ENCODE assay signal across 8 cellular contexts in genomic region chr20:44746367-44747165, GRCh38. TPM values are rescaled to one million over a fixed set of nuclear protein-coding genes. Genes with fewer than 3 reads are reported as not detected.
A peak's percentile ranks its signal among the peaks of the same experiment; 100 is the strongest.
DNase-seq lines count a peak whose midpoint lies in the region; ATAC-seq and TF ChIP-seq lines count a peak whose summit lies in the region.

No MANE protein-coding gene starts in this region.

- peaks cover 9% of the 10 kb centered on the region for H3K4me1 Mint-ChIP-seq in activated CD4-positive, alpha-beta T cell treated with anti-CD3 and anti-CD28 coated beads, Interleukin-2, amount 10 ng/mL, durations not matched to agents 7 days and 5 days

- POLR2A ChIA-PET in activated CD4-positive, alpha-beta T cell treated with anti-CD3 and anti-CD28 coated beads, Interleukin-2, amount 10 ng/mL, durations not matched to agents 7 days and 5 days (lab: Charles Lee) = no interaction called here

- CTCF ChIA-PET in activated CD4-positive, alpha-beta T cell treated with anti-CD3 and anti-CD28 coated beads, Interleukin-2, amount 10 ng/mL, durations not matched to agents 7 days and 5 days (lab: Charles Lee) = interaction anchor here (1.4 to 1.8 kb wide), 5 partner anchors 9 to 90 kb away, joined by 3 to 6 read pairs (median 5); no protein-coding TSS in a partner anchor

- H3K27me3 Mint-ChIP-seq in activated CD4-positive, alpha-beta T cell treated with anti-CD3 and anti-CD28 coated beads, Interleukin-2, amount 10 ng/mL, durations not matched to agents 7 days and 5 days = peaks cover 33% of the 10 kb centered on the region

- DNase-seq in activated CD4-positive, alpha-beta T cell treated with anti-CD3 and anti-CD28 coated beads, Interleukin-2, amount 10 ng/mL, durations not matched to agents 7 days and 5 days = no peak
- DNase-seq in activated CD4-positive, alpha-beta T cell treated with anti-CD3 and anti-CD28 coated beads, Interleukin-2, amount 50 U/mL, for 48 hours = no peak
- DNase-seq in thyroid gland = peak; percentile 67 to 69
- no peak for DNase-seq in activated effector memory CD4-positive, alpha-beta T cell treated with Interleukin-2 at 50 U/mL for 16 hours
- no peak for DNase-seq in stimulated activated CD4-positive, alpha-beta T cell treated with anti-CD3 and anti-CD28 coated beads, Interleukin-4, amount 100 ng/mL, for 1 hour

- H3K4me1 ChIP-seq in iPS-18a (ENCODE audit: control insufficient read depth, low read depth, low read length) (peaks cover 9% of the 10 kb centered on the region), thyroid gland (peaks cover 18 to 27% of the 10 kb centered on the region in 2 donors)

- no peak overlapping the region for H3K27ac Mint-ChIP-seq in activated CD4-positive, alpha-beta T cell treated with anti-CD3 and anti-CD28 coated beads, Interleukin-2, amount 10 ng/mL, durations not matched to agents 7 days and 5 days

- H3K9me3 ChIP-seq in iPS-18a (ENCODE audit: control insufficient read depth, low read depth, low read length) = no peaks in the 10 kb centered on the region
- no peaks in the 10 kb centered on the region for H3K9me3 ChIP-seq in thyroid gland

- no peak for TF ChIP-seq POLR2A in thyroid gland (IDR thresholded peaks at IDR 0.05)

- H3K27ac ChIP-seq in iPS-18a (ENCODE audit: low read length) (no peak overlapping the region), thyroid gland (peak overlapping the region; percentile 27 to 82 (median 74))

- ATAC-seq in GM19452 (IDR thresholded peaks at IDR 0.05; ENCODE audit: unreplicated experiment) = no peak

- peak overlapping the region; percentile 4 for H3K9ac ChIP-seq in iPS-18a (ENCODE audit: low read length)

- H3K27me3 ChIP-seq in iPS-18a (ENCODE audit: control insufficient read depth, insufficient read depth, low read length) (peaks cover 46% of the 10 kb centered on the region), thyroid gland (no peaks in the 10 kb centered on the region)

- intact Hi-C loops in thyroid gland (cut with DNase I) = loop anchor here (5.0 kb wide), 1 partner anchor 121 kb away; no protein-coding TSS in a partner anchor

- WGBS in thyroid gland, 2 donors = 27 to 35% methylated on average over 9 to 12 of the region's 12 CpGs

- H3K36me3 ChIP-seq in iPS-18a (ENCODE audit: control insufficient read depth, low read depth, low read length) = no peaks in the 10 kb centered on the region
- no peaks in the 10 kb centered on the region for H3K36me3 ChIP-seq in thyroid gland

- H3K9me3 Mint-ChIP-seq in activated CD4-positive, alpha-beta T cell treated with anti-CD3 and anti-CD28 coated beads, Interleukin-2, amount 10 ng/mL, durations not matched to agents 7 days and 5 days = no peaks in the 10 kb centered on the region

- no peaks in the 10 kb centered on the region for H3K36me3 Mint-ChIP-seq in activated CD4-positive, alpha-beta T cell treated with anti-CD3 and anti-CD28 coated beads, Interleukin-2, amount 10 ng/mL, durations not matched to agents 7 days and 5 days (ENCODE audit: low read depth)

- peak overlapping the region; percentile 45 for H3K4me3 ChIP-seq in WI38 (ENCODE audit: low read depth, low read length)
- H3K4me3 ChIP-seq in iPS-18a (ENCODE audit: low read length) = peak overlapping the region; percentile 54
- H3K4me3 ChIP-seq in thyroid gland (replicated peaks in 1 of 3) = peak overlapping the region in 2 of 3 donors; percentile 33 to 54

- TF ChIP-seq CTCF in WI38 (IDR thresholded peaks at IDR 0.05; ENCODE audit: low read depth, low read length) (no peak), thyroid gland (IDR thresholded peaks at IDR 0.05) (no peak)

- peak overlapping the region; percentile 53 for H3K4me3 Mint-ChIP-seq in activated CD4-positive, alpha-beta T cell treated with anti-CD3 and anti-CD28 coated beads, Interleukin-2, amount 10 ng/mL, durations not matched to agents 7 days and 5 days

RNA-seq across cellular contexts. Expression of gene KCNK15, which starts 0.9 kb away (rescaled TPM):
- not detected for total RNA-seq in activated CD4-positive, alpha-beta T cell treated with anti-CD3 and anti-CD28 coated beads, Interleukin-2, amount 10 ng/mL, durations not matched to agents 7 days and 5 days
- total RNA-seq in thyroid gland = 1 to 10 TPM; 2.5 to 5.1 (median 3.4) TPM

RNA-seq across cellular contexts. Expression of gene CCN5, which starts 31.4 kb away (rescaled TPM):
- not detected for total RNA-seq in activated CD4-positive, alpha-beta T cell treated with anti-CD3 and anti-CD28 coated beads, Interleukin-2, amount 10 ng/mL, durations not matched to agents 7 days and 5 days
- 10 to 100 TPM in 2 of 4 donors, 1 to 10 TPM in 2; 4.7 to 47.6 (median 26.6) TPM for total RNA-seq in thyroid gland

Comparison
In these comparisons a context has a peak if more than half of its experiments do, and no peak if none do; other contexts are left out.
1. DNase-seq: peak in thyroid gland (2 of 2); none in activated CD4-positive, alpha-beta T cell treated with anti-CD3 and anti-CD28 coated beads, Interleukin-2, amount 10 ng/mL, durations not matched to agents 7 days and 5 days (single experiment), activated CD4-positive, alpha-beta T cell treated with anti-CD3 and anti-CD28 coated beads, Interleukin-2, amount 50 U/mL, for 48 hours (0 of 2), activated effector memory CD4-positive, alpha-beta T cell treated with Interleukin-2 at 50 U/mL for 16 hours (single experiment) and stimulated activated CD4-positive, alpha-beta T cell treated with anti-CD3 and anti-CD28 coated beads, Interleukin-4, amount 100 ng/mL, for 1 hour (single experiment).
2. RNA of gene CCN5, which starts 31.4 kb away (total RNA-seq): 4.7 to 47.6 TPM in thyroid gland; not detected in activated CD4-positive, alpha-beta T cell treated with anti-CD3 and anti-CD28 coated beads, Interleukin-2, amount 10 ng/mL, durations not matched to agents 7 days and 5 days; every median in the first group is over 4 times any median in the second.
3. Peak in every context shown above with its lines, with median percentiles within 50 percentile points of each other: H3K4me3 ChIP-seq.